ENCODE assay signal across 1 cellular context in genomic region chr2:240579771-240580614, GRCh38.
TF ChIP-seq lines count a peak whose summit lies in the region.

No MANE protein-coding gene starts in this region.

TF ChIP-seq in SK-N-SH, 30 proteins besides CTCF, POLR2A, EP300 and RAD21 (continued from another document):
- TF ChIP-seq ZBTB33 (IDR thresholded peaks at IDR 0.05; ENCODE audit: borderline replicate concordance, low read depth) (no peak), MAX (IDR thresholded peaks at IDR 0.05; ENCODE audit: low read depth) (no peak), FOSL2 (IDR thresholded peaks at IDR 0.05; ENCODE audit: borderline replicate concordance, low read depth) (peak; percentile 37; the same call in 1 of the 2 replicates)
